ENCODE assay signal across 8 cellular contexts in genomic region chr21:25735895-25736597, GRCh38. TPM values are rescaled to one million over a fixed set of nuclear protein-coding genes. Genes with fewer than 3 reads are reported as not detected.
DNase-seq lines count a peak whose midpoint lies in the region; FAIRE-seq and TF ChIP-seq lines count a peak whose summit lies in the region.

No MANE protein-coding gene starts in this region.

- H3K9me3 Mint-ChIP-seq in T-helper 1 cell treated with Interleukin-12 subunit alpha and Interleukin-12 subunit beta and Interleukin-4 antibody, amounts not matched to agents 30 μg/mL and 1 μg/mL, for 36 hours = no peaks in the 10 kb centered on the region

- H3K9me2 ChIP-seq in MM.1S (replicated peaks; ENCODE audit: insufficient read depth, low read length) = no peaks in the 10 kb centered on the region

- H3F3A ChIP-seq in MM.1S (ENCODE audit: insufficient read depth, low read length) = peaks cover 12% of the 10 kb centered on the region; the same call in 1 of the 2 replicates

- peaks cover 6% of the 10 kb centered on the region for H3K36me3 Mint-ChIP-seq in T-helper 1 cell treated with Interleukin-12 subunit alpha and Interleukin-12 subunit beta and Interleukin-4 antibody, amounts not matched to agents 30 μg/mL and 1 μg/mL, for 36 hours (ENCODE audit: low read depth)

- H4K20me1 ChIP-seq in MM.1S (ENCODE audit: insufficient read depth, low read length) = no peaks in the 10 kb centered on the region

- H3K9me3 ChIP-seq in MM.1S (replicated peaks; ENCODE audit: insufficient read depth, low read length) (no peaks in the 10 kb centered on the region), ascending aorta (no peaks in the 10 kb centered on the region), stomach (no peaks in the 10 kb centered on the region)

- H3K27ac ChIP-seq in MM.1S (ENCODE audit: low read length) = peak overlapping the region; percentile 99; the same call in 1 of the 2 replicates
- peak overlapping the region; percentile 98 to 99 for H3K27ac ChIP-seq in ascending aorta
- H3K27ac ChIP-seq in stomach = peak overlapping the region; percentile 96 to 99 (median 98)

- H3K27me3 ChIP-seq in H7 (ENCODE audit: control insufficient read depth, insufficient read depth, low read length) (no peaks in the 10 kb centered on the region), MM.1S (replicated peaks; ENCODE audit: insufficient read depth, low read length) (no peaks in the 10 kb centered on the region), ascending aorta (no peaks in the 10 kb centered on the region), kidney epithelial cell (ENCODE audit: control insufficient read depth, insufficient read depth, low read length) (no peaks in the 10 kb centered on the region), stomach (no peaks in the 10 kb centered on the region)

- WGBS in stomach, 5 donors = 1 to 2% (median 1%) methylated on average over 19 to 20 of the region's 20 CpGs

- peak overlapping the region; percentile 93 for H3K4me2 ChIP-seq in MM.1S (ENCODE audit: low read depth, low read length)

- FAIRE-seq in urothelium cell line (lab: Jason Lieb, UNC) = no peak

- intact Hi-C loops in ascending aorta (cut with DNase I) = loop anchor here (2.0 to 10.0 kb wide), 4 partner anchors 131 to 1109 kb away; partner anchors contain the start of genes ADAMTS1, APP and MRPL39
- intact Hi-C loops in stomach (cut with DNase I; ENCODE audit: low total_unique reads) = no loop called here

- peaks cover 38% of the 10 kb centered on the region for H3K4me1 Mint-ChIP-seq in T-helper 1 cell treated with Interleukin-12 subunit alpha and Interleukin-12 subunit beta and Interleukin-4 antibody, amounts not matched to agents 30 μg/mL and 1 μg/mL, for 36 hours (ENCODE audit: low read depth)

- TF ChIP-seq CTCF in MM.1S (IDR thresholded peaks at IDR 0.05; ENCODE audit: low read length) (no peak), ascending aorta (IDR thresholded peaks at IDR 0.05) (no peak), kidney epithelial cell (IDR thresholded peaks at IDR 0.05; ENCODE audit: insufficient read depth, low read length, poor library complexity, severe bottlenecking) (no peak), stomach (IDR thresholded peaks at IDR 0.05) (no peak)

- DNase-seq in T-helper 1 cell = no peak
- no peak for DNase-seq in H7
- DNase-seq in MM.1S = peak; percentile 11
- DNase-seq in ascending aorta (ENCODE audit: low spot score in 2 of 2) = no peak
- no peak for DNase-seq in kidney epithelial cell (ENCODE audit: low read depth)
- no peak for DNase-seq in stomach
- DNase-seq in urothelium cell line (ENCODE audit: low spot score) = no peak

- peak overlapping the region; percentile 95 for H3K9ac ChIP-seq in MM.1S (ENCODE audit: low read length)

- H3K36me3 ChIP-seq in H7 (replicated peaks; ENCODE audit: control insufficient read depth, insufficient read depth, low read length) = no peaks in the 10 kb centered on the region
- no peaks in the 10 kb centered on the region for H3K36me3 ChIP-seq in MM.1S (replicated peaks; ENCODE audit: insufficient read depth, low read length)
- H3K36me3 ChIP-seq in ascending aorta = no peaks in the 10 kb centered on the region
- no peaks in the 10 kb centered on the region for H3K36me3 ChIP-seq in kidney epithelial cell (ENCODE audit: control insufficient read depth, insufficient read depth, low read length)
- H3K36me3 ChIP-seq in stomach = peaks cover 0 to 7% (median under 1%) of the 10 kb centered on the region in 4 donors

- H3K79me2 ChIP-seq in MM.1S (ENCODE audit: low read length) = peaks cover 87% of the 10 kb centered on the region

- no peak for TF ChIP-seq POLR2A in stomach (IDR thresholded peaks at IDR 0.05)

- H3K27me3 Mint-ChIP-seq in T-helper 1 cell treated with Interleukin-12 subunit alpha and Interleukin-12 subunit beta and Interleukin-4 antibody, amounts not matched to agents 30 μg/mL and 1 μg/mL, for 36 hours (ENCODE audit: low read depth) = no peaks in the 10 kb centered on the region

- H3K27ac Mint-ChIP-seq in T-helper 1 cell treated with Interleukin-12 subunit alpha and Interleukin-12 subunit beta and Interleukin-4 antibody, amounts not matched to agents 30 μg/mL and 1 μg/mL, for 36 hours = peak overlapping the region; percentile 96

- TF ChIP-seq EP300 in stomach (IDR thresholded peaks at IDR 0.05) = no peak

- H3K4me3 Mint-ChIP-seq in T-helper 1 cell treated with Interleukin-12 subunit alpha and Interleukin-12 subunit beta and Interleukin-4 antibody, amounts not matched to agents 30 μg/mL and 1 μg/mL, for 36 hours = peak overlapping the region; percentile 97

- H2AFZ ChIP-seq in MM.1S (ENCODE audit: low read length) = peak overlapping the region; percentile 87

- H3K4me1 ChIP-seq in MM.1S (ENCODE audit: low read length) = peaks cover 24% of the 10 kb centered on the region
- peaks cover 0 to 24% of the 10 kb centered on the region in 2 donors for H3K4me1 ChIP-seq in ascending aorta
- peaks cover 19 to 55% (median 43%) of the 10 kb centered on the region in 4 donors for H3K4me1 ChIP-seq in stomach

- H3K4me3 ChIP-seq in H7 (ENCODE audit: insufficient read depth, low read depth, low read length) = peak overlapping the region; percentile 80
- H3K4me3 ChIP-seq in MM.1S (ENCODE audit: low read length) = peak overlapping the region; percentile 97
- H3K4me3 ChIP-seq in ascending aorta = peak overlapping the region; percentile 82 to 85
- peak overlapping the region; percentile 75 for H3K4me3 ChIP-seq in kidney epithelial cell (ENCODE audit: low read depth, low read length)
- H3K4me3 ChIP-seq in stomach = peak overlapping the region; percentile 87 to 96 (median 92)

RNA-seq across cellular contexts. Expression of gene GABPA, which starts 1.3 kb away (rescaled TPM):
- 20.5 and 28.3 TPM in 2 replicates for total RNA-seq in H7 (2014; rRNA removed; shearing (Covaris generic))
- total RNA-seq in ascending aorta (8.9 TPM), kidney epithelial cell (16.1 and 16.6 TPM in 2 replicates), stomach (10 to 100 TPM in 2 of 5 donors, 1 to 10 TPM in 3; 6.4 to 47.0 (median 8.2) TPM)
- polyA plus RNA-seq in stomach = 1 to 10 TPM; 6.8 to 8.7 (median 7.5) TPM

RNA-seq across cellular contexts. Expression of gene ATP5PF, which starts 1.3 kb away (rescaled TPM):
- 66.4 and 82.3 TPM in 2 replicates for total RNA-seq in H7 (2014; rRNA removed; shearing (Covaris generic))
- total RNA-seq in ascending aorta (81.8 TPM), kidney epithelial cell (107 and 135 TPM in 2 replicates), stomach (100 to 1,000 TPM in 2 of 5 donors, 10 to 100 TPM in 2, 1 to 10 TPM in 1; 4.3 to 155 (median 83.5) TPM)
- polyA plus RNA-seq in stomach = 100 to 1,000 TPM; 391 to 471 (median 470) TPM
